In genomic region chr18:49863769-49864615, GRCh38 we compare ENCODE assay signal across 29 cellular contexts.
"Had no signal": no experiment of that assay in that cellular context is flagged by ENCODE, and none has a peak within 500 bp of the region (broad histone marks: within the 10 kb centered on the region; RNA-seq: fewer than 3 reads in every experiment).

No MANE protein-coding gene starts in this region.

- H3K27ac ChIP-seq: adrenal gland, Peyer's patch, RWPE1 had no signal

- H3K4me3 ChIP-seq: adrenal gland, Peyer's patch had no signal

- H3K27ac Mint-ChIP-seq: activated CD4-positive, alpha-beta memory T cell treated with anti-CD3 and anti-CD28 coated beads, Interleukin-2, amount 10 ng/mL, durations not matched to agents 7 days and 5 days; activated CD4-positive, alpha-beta T cell treated with anti-CD3 and anti-CD28 coated beads for 36 hours; activated naive CD8-positive, alpha-beta T cell treated with anti-CD3 and anti-CD28 coated beads, Interleukin-2, amount 10 ng/mL, durations not matched to agents 7 days and 5 days; activated T-cell treated with anti-CD3 and anti-CD28 coated beads, Interleukin-2, amount 50 U/mL, for 72 hours; activated T-helper 2 cell treated with anti-CD3 and anti-CD28 coated beads, Interferon-gamma antibody, Interleukin-2, Interleukin-4, amounts not matched to agents 10 μg/mL and 5 μg/mL and 100 μg/mL, durations not matched to agents 14 hours and 24 hours and 36 hours; T-cell had no signal

- H3K36me3 Mint-ChIP-seq: activated naive CD8-positive, alpha-beta T cell treated with anti-CD3 and anti-CD28 coated beads, Interleukin-2, amount 10 ng/mL, durations not matched to agents 7 days and 5 days; T-cell had no signal

- DNase-seq: activated CD4-positive, alpha-beta memory T cell treated with anti-CD3 and anti-CD28 coated beads, Interleukin-2, amount 10 ng/mL, durations not matched to agents 7 days and 5 days; activated CD4-positive, alpha-beta T cell treated with anti-CD3 and anti-CD28 coated beads for 36 hours; activated CD4-positive, alpha-beta T cell treated with anti-CD3 and anti-CD28 coated beads, Interleukin-2, amount 50 U/mL, for 1 hour; activated CD4-positive, CD25-positive, alpha-beta regulatory T cell; activated CD8-positive, alpha-beta memory T cell treated with anti-CD3 and anti-CD28 coated beads, Interleukin-2, amount 50 U/mL, for 4 hours; activated naive CD4-positive, alpha-beta T cell treated with anti-CD3 and anti-CD28 coated beads, Interleukin-2, amount 50 U/mL, for 16 hours; activated naive CD8-positive, alpha-beta T cell treated with anti-CD3 and anti-CD28 coated beads, Interleukin-2, amount 10 ng/mL, durations not matched to agents 7 days and 5 days; activated T-cell treated with anti-CD3 and anti-CD28 coated beads, Interleukin-2, amount 50 U/mL, for 72 hours; adrenal gland; anterior cingulate cortex; central memory CD4-positive, alpha-beta T cell; KG1; NCI-H1092 treated with DMSO at 0.1 percent for 48 hours; NCI-H1417 treated with DMSO at 0.1 percent for 48 hours; NCI-H1694; NCI-H2029; NCI-H2107; NCI-H2171 treated with DMSO at 0.1 percent for 48 hours; NCI-H226; NCI-H510A; NCI-H526 treated with DMSO at 0.1 percent for 48 hours; NK-92 treated with Interleukin-12 subunit alpha and Interleukin-12 subunit beta, amount 100 ng/mL, for 24 hours; Peyer's patch; SHP77; T-cell; T-helper 2 cell; T1000 had no signal

- H3K9me3 ChIP-seq: adrenal gland, Peyer's patch had no signal

- ATAC-seq: activated CD4-positive, alpha-beta T cell treated with anti-CD3 and anti-CD28 coated beads for 36 hours; activated T-cell treated with anti-CD3 and anti-CD28 coated beads, Interleukin-2, amount 50 U/mL, for 72 hours; T-cell had no signal

- H3K4me1 Mint-ChIP-seq: activated CD4-positive, alpha-beta memory T cell treated with anti-CD3 and anti-CD28 coated beads, Interleukin-2, amount 10 ng/mL, durations not matched to agents 7 days and 5 days; activated CD4-positive, alpha-beta T cell treated with anti-CD3 and anti-CD28 coated beads for 36 hours; T-cell had no signal

- H3K36me3 ChIP-seq: adrenal gland, Peyer's patch had no signal

- H3K27me3 ChIP-seq: adrenal gland, Peyer's patch had no signal

- H3K4me3 Mint-ChIP-seq: activated CD4-positive, alpha-beta memory T cell treated with anti-CD3 and anti-CD28 coated beads, Interleukin-2, amount 10 ng/mL, durations not matched to agents 7 days and 5 days; activated CD4-positive, alpha-beta T cell treated with anti-CD3 and anti-CD28 coated beads for 36 hours; activated naive CD8-positive, alpha-beta T cell treated with anti-CD3 and anti-CD28 coated beads, Interleukin-2, amount 10 ng/mL, durations not matched to agents 7 days and 5 days; activated T-cell treated with anti-CD3 and anti-CD28 coated beads, Interleukin-2, amount 50 U/mL, for 72 hours; T-cell had no signal

- H3K27me3 Mint-ChIP-seq: activated CD4-positive, alpha-beta memory T cell treated with anti-CD3 and anti-CD28 coated beads, Interleukin-2, amount 10 ng/mL, durations not matched to agents 7 days and 5 days; activated CD4-positive, alpha-beta T cell treated with anti-CD3 and anti-CD28 coated beads for 36 hours had no signal

- H3K9me3 Mint-ChIP-seq: activated CD4-positive, alpha-beta memory T cell treated with anti-CD3 and anti-CD28 coated beads, Interleukin-2, amount 10 ng/mL, durations not matched to agents 7 days and 5 days; activated naive CD8-positive, alpha-beta T cell treated with anti-CD3 and anti-CD28 coated beads, Interleukin-2, amount 10 ng/mL, durations not matched to agents 7 days and 5 days; activated T-cell treated with anti-CD3 and anti-CD28 coated beads, Interleukin-2, amount 50 U/mL, for 72 hours; activated T-helper 2 cell treated with anti-CD3 and anti-CD28 coated beads, Interferon-gamma antibody, Interleukin-2, Interleukin-4, amounts not matched to agents 10 μg/mL and 5 μg/mL and 100 μg/mL, durations not matched to agents 14 hours and 24 hours and 36 hours; T-cell had no signal

- H3K4me1 ChIP-seq: adrenal gland had no signal
